Comparison of ENCODE assay signal across 1 cellular context in the genomic region with DNA sequence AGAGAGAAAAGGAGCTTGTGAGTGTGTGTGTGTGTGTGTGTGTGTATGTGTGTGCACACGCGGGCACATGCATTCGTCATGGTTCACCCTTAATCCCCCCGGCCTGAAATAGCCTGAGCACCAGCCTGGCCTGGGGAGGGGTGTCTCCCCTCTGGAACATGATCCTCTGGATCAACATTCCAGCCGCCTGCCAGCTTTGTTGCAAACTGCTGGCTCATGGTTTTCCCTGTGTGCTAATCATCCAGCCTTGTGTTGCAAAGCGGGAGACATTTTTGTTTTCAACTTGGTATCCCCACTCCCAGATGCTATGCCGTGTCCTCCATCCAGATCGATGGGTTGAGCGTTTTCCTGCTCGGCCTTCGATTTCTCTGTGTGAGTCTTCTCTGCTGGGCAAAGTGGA.
A peak's percentile ranks its signal among the peaks of the same experiment; 100 is the strongest.
TF ChIP-seq lines count a peak whose summit lies in the region.

No MANE protein-coding gene starts in this region.

TF ChIP-seq in WTC11, 78 proteins besides CTCF, POLR2A, EP300 and RAD21 (continued from another document):
- TF ChIP-seq ATF2 (CRISPR knock-in tag; IDR thresholded peaks at IDR 0.05; ENCODE audit: borderline replicate concordance, low read depth) (no peak), TEAD4 (CRISPR knock-in tag; IDR thresholded peaks at IDR 0.05) (0 out of 2 replicates have a peak, but pooled peaks have one; percentile 22), TEAD1 (CRISPR knock-in tag; IDR thresholded peaks at IDR 0.05) (peak; percentile 76), ZNF121 (CRISPR knock-in tag; IDR thresholded peaks at IDR 0.05) (no peak), NFE2L1 (CRISPR knock-in tag; IDR thresholded peaks at IDR 0.05) (peak; percentile 85), EMX1 (CRISPR knock-in tag; IDR thresholded peaks at IDR 0.05) (0 out of 2 replicates have a peak, but pooled peaks have one; percentile 21)
- TF ChIP-seq, protein P1, sequence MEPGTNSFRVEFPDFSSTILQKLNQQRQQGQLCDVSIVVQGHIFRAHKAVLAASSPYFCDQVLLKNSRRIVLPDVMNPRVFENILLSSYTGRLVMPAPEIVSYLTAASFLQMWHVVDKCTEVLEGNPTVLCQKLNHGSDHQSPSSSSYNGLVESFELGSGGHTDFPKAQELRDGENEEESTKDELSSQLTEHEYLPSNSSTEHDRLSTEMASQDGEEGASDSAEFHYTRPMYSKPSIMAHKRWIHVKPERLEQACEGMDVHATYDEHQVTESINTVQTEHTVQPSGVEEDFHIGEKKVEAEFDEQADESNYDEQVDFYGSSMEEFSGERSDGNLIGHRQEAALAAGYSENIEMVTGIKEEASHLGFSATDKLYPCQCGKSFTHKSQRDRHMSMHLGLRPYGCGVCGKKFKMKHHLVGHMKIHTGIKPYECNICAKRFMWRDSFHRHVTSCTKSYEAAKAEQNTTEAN (CRISPR knock-in tag; IDR thresholded peaks at IDR 0.05): 0 out of 2 replicates have a peak, but pooled peaks have one; percentile 23
